24 cellular contexts compared by ENCODE assay signal in the genomic region with DNA sequence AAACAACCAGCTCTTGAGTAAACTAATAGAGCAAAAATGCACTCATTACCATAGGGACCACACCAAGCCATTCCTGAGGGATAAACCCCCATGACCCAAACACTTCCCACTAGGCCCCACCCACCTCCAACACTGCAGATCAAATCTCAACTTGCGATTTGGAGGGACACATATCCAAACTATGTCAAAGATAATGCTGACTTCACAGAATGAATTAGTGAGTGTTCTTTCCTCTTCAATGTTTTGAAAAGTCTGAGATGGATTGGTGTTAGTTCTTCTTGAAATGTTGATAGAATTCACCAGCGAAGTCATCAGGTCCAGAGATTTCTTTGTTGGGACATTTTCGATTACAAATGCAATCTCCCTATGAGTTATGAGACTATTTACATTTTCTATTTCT. TPM values are rescaled to one million over a fixed set of nuclear protein-coding genes. Genes with fewer than 3 reads are reported as not detected.
DNase-seq lines count a peak whose midpoint lies in the region; ATAC-seq, FAIRE-seq and TF ChIP-seq lines count a peak whose summit lies in the region.
"Had no signal": no experiment of that assay in that cellular context is flagged by ENCODE, and none has a peak within 500 bp of the region (broad histone marks: within the 10 kb centered on the region; RNA-seq: fewer than 3 reads in every experiment).

No MANE protein-coding gene starts in this region.

- no peak for FAIRE-seq in HepG2 (lab: Jason Lieb, UNC)
- FAIRE-seq: GM19239, H1 had no signal

- H3K56ac ChIP-seq in mesendoderm (ENCODE audit: low read length) = no peak overlapping the region

- H3K27me3 Mint-ChIP-seq in WTC11 (ENCODE audit: low read depth) (no peaks in the 10 kb centered on the region), endothelial cell (ENCODE audit: unreplicated experiment) (peaks cover 2% of the 10 kb centered on the region)
- H3K27me3 Mint-ChIP-seq: CD4-positive, CD25-positive, alpha-beta regulatory T cell; IgD-negative memory B cell had no signal

- CTCF ChIA-PET in HepG2 (lab: Yijun Ruan, JAX; ENCODE audit: low intra/inter-chr PET ratio, low total read pairs) = no interaction called here
- CTCF ChIA-PET in WTC11 (lab: Charles Lee) = interaction anchor here (1.4 kb wide), 1 partner anchor 185 kb away, joined by 4 read pairs; no protein-coding TSS in a partner anchor
- CTCF ChIA-PET in HEK293T (lab: Yijun Ruan, JAX) = no interaction called here
- CTCF ChIA-PET in SK-N-SH (lab: Yijun Ruan, JAX) = no interaction called here

- H3K36me3 Mint-ChIP-seq in WTC11 = no peaks in the 10 kb centered on the region; the same call in 1 of the 2 replicates
- no peaks in the 10 kb centered on the region for H3K36me3 Mint-ChIP-seq in endothelial cell (ENCODE audit: low read depth, unreplicated experiment)

- no peak for TF ChIP-seq EP300 in HepG2 (IDR thresholded peaks at IDR 0.05; ENCODE audit: low read depth in 2 of 2, low read length in 2 of 2)
- no peak for TF ChIP-seq EP300 in HepG2 (CRISPR knock-in tag; IDR thresholded peaks at IDR 0.05; ENCODE audit: borderline replicate concordance)
- no peak for TF ChIP-seq EP300 in SK-N-SH (IDR thresholded peaks at IDR 0.05; ENCODE audit: borderline replicate concordance in 1 of 2, low read depth in 1 of 2, low read length in 1 of 2)

- no peak overlapping the region for H3K4me3 ChIP-seq in HepG2 (replicated peaks in 1 of 3; ENCODE audit: insufficient read depth in 1 of 3, low read depth in 2 of 3, low read length in 3 of 3)
- no peak overlapping the region for H3K4me3 ChIP-seq in right lobe of liver
- no peak overlapping the region for H3K4me3 ChIP-seq in mesendoderm (ENCODE audit: low read length)
- H3K4me3 ChIP-seq in SK-N-SH (ENCODE audit: low read depth in 2 of 2, low read length in 1 of 2) = no peak overlapping the region
- H3K4me3 ChIP-seq: BLaER1, PC-9, SJCRH30 had no signal

- H4K5ac ChIP-seq in mesendoderm (ENCODE audit: low read length) = no peak overlapping the region

- no peak overlapping the region for H2BK5ac ChIP-seq in mesendoderm (ENCODE audit: low read length)

- H2AK5ac ChIP-seq in mesendoderm (ENCODE audit: low read length) = no peak overlapping the region

- H3K9me2 ChIP-seq in SK-N-SH = no peaks in the 10 kb centered on the region

- H3K4me3 Mint-ChIP-seq in WTC11 = no peak overlapping the region
- no peak overlapping the region for H3K4me3 Mint-ChIP-seq in endothelial cell (ENCODE audit: unreplicated experiment)
- H3K4me3 Mint-ChIP-seq: CD4-positive, CD25-positive, alpha-beta regulatory T cell; IgD-negative memory B cell had no signal

- POLR2A ChIA-PET in HepG2 (lab: Yijun Ruan, JAX) = interaction anchor here (0.6 kb wide), 1 partner anchor 11 kb away, joined by 3 read pairs; no protein-coding TSS in a partner anchor
- POLR2A ChIA-PET in WTC11 (lab: Charles Lee) = interaction anchor here (0.6 kb wide), 1 partner anchor 106 kb away, joined by 4 read pairs; no protein-coding TSS in a partner anchor
- POLR2A ChIA-PET in HEK293T (lab: Yijun Ruan, JAX) = no interaction called here
- POLR2A ChIA-PET in SK-N-SH (lab: Yijun Ruan, JAX) = no interaction called here

- H2BK120ac ChIP-seq in mesendoderm (ENCODE audit: low read depth, low read length) = no peak overlapping the region

- no peak overlapping the region for H3K18ac ChIP-seq in mesendoderm (ENCODE audit: low read length)

- H3K79me1 ChIP-seq in mesendoderm (ENCODE audit: low read length) = peaks cover 11% of the 10 kb centered on the region

- H3K4me1 Mint-ChIP-seq in WTC11 (peaks cover 12% of the 10 kb centered on the region), endothelial cell (ENCODE audit: unreplicated experiment) (peaks cover 4% of the 10 kb centered on the region)

- H3K79me2 ChIP-seq in HepG2 (ENCODE audit: insufficient read depth, low read length) = peaks cover 4% of the 10 kb centered on the region
- H3K79me2 ChIP-seq in mesendoderm (ENCODE audit: control insufficient read depth, insufficient read depth, low read length) = peaks cover 16% of the 10 kb centered on the region
- H3K79me2 ChIP-seq in SK-N-SH (ENCODE audit: insufficient read depth) = peaks cover 70% of the 10 kb centered on the region

- H3K27ac ChIP-seq in HepG2 (ENCODE audit: extremely low read length, insufficient read depth, low read length) = no peak overlapping the region
- H3K27ac ChIP-seq in right lobe of liver = no peak overlapping the region
- no peak overlapping the region for H3K27ac ChIP-seq in mesendoderm (ENCODE audit: low read depth, low read length)
- no peak overlapping the region for H3K27ac ChIP-seq in SK-N-SH (ENCODE audit: low read depth in 2 of 2, low read length in 1 of 2)
- H3K27ac ChIP-seq: BLaER1, PC-9, SJCRH30 had no signal

- H3K4me1 ChIP-seq in HepG2 (ENCODE audit: insufficient read depth, low read length) = peaks cover 8% of the 10 kb centered on the region
- H3K4me1 ChIP-seq in right lobe of liver = no peaks in the 10 kb centered on the region
- H3K4me1 ChIP-seq in mesendoderm (ENCODE audit: control insufficient read depth, low read depth, low read length) = no peaks in the 10 kb centered on the region
- no peaks in the 10 kb centered on the region for H3K4me1 ChIP-seq in SK-N-SH (ENCODE audit: control insufficient read depth in 1 of 2, insufficient read depth in 2 of 2, low read depth in 1 of 2, low read length in 1 of 2)
- H3K4me1 ChIP-seq: BLaER1, SJCRH30 had no signal

- BruUV-seq in HepG2 (replicated peaks; lab: Mats Ljungman, UMichigan) = no TSS peak

- DNase-seq in HepG2 (ENCODE audit: low spot score) (no peak), right lobe of liver (no peak), WTC11 (ENCODE audit: low spot score) (no peak), endothelial cell (ENCODE audit: low spot score) (no peak), mesendoderm (peak; percentile 35), HEK293T (ENCODE audit: extremely low spot score) (no peak), COR-L47 (lab: John Stamatoyannopoulos, UW) (no peak), SK-N-SH (no peak)
- DNase-seq: 8988T, HCEC 1CT, NCI-H1092 treated with DMSO at 0.1 percent for 48 hours, NCI-H1436, NCI-H187 treated with DMSO at 0.1 percent for 48 hours, NCI-H2107, NCI-H446 treated with DMSO at 0.1 percent for 48 hours, NCI-H526 treated with DMSO at 0.1 percent for 48 hours, PC-9, SJCRH30 had no signal

- H2AFZ ChIP-seq in HepG2 (ENCODE audit: low read length) (no peak overlapping the region), SK-N-SH (ENCODE audit: low read depth) (no peak overlapping the region)
- H2AFZ ChIP-seq: PC-9 had no signal

- in situ Hi-C loops in HepG2 (cut with HindIII; ENCODE audit: extremely low pct_ligation_motif_present, low pct_unique_long_range_greater_than_20kb) = no loop called here

- no peak for TF ChIP-seq RAD21 in HepG2 (CRISPR knock-in tag; IDR thresholded peaks at IDR 0.05)
- no peak for TF ChIP-seq RAD21 in SK-N-SH (IDR thresholded peaks at IDR 0.05; ENCODE audit: low read length)

- H3K9me3 Mint-ChIP-seq in WTC11 (no peaks in the 10 kb centered on the region), endothelial cell (ENCODE audit: unreplicated experiment) (no peaks in the 10 kb centered on the region)
- H3K9me3 Mint-ChIP-seq: IgD-negative memory B cell had no signal

- H4K8ac ChIP-seq in mesendoderm (ENCODE audit: low read depth, low read length) = no peak overlapping the region

- H3K4me2 ChIP-seq in HepG2 (ENCODE audit: low read depth, low read length) (no peak overlapping the region), mesendoderm (ENCODE audit: low read length) (no peak overlapping the region), SK-N-SH (no peak overlapping the region)
- H3K4me2 ChIP-seq: BLaER1, PC-9 had no signal

- no peak overlapping the region for H3K23ac ChIP-seq in mesendoderm (ENCODE audit: low read length)

- 0 out of 2 replicates have a peak overlapping the region, but pooled peaks have one; percentile 39 for H3K27ac Mint-ChIP-seq in WTC11
- peak overlapping the region; percentile 42 for H3K27ac Mint-ChIP-seq in endothelial cell (ENCODE audit: unreplicated experiment)
- H3K27ac Mint-ChIP-seq: IgD-negative memory B cell had no signal

- H3K27me3 ChIP-seq in HepG2 (ENCODE audit: control insufficient read depth in 1 of 2, insufficient read depth in 2 of 2, low read length in 2 of 2) (no peaks in the 10 kb centered on the region), right lobe of liver (no peaks in the 10 kb centered on the region), mesendoderm (ENCODE audit: insufficient read depth, low read length, poor library complexity) (no peaks in the 10 kb centered on the region), SK-N-SH (ENCODE audit: insufficient read depth) (no peaks in the 10 kb centered on the region)
- H3K27me3 ChIP-seq: BLaER1, SJCRH30 had no signal

- no peak for TF ChIP-seq POLR2A in HepG2 (IDR thresholded peaks at IDR 0.05; ENCODE audit: insufficient read depth in 1 of 2, low read depth in 2 of 2, low read length in 2 of 2)
- TF ChIP-seq POLR2A in right lobe of liver (IDR thresholded peaks at IDR 0.05) = no peak

- TF ChIP-seq CTCF in HepG2 (CRISPR knock-in tag; IDR thresholded peaks at IDR 0.05) = no peak
- no peak for TF ChIP-seq CTCF in right lobe of liver (IDR thresholded peaks at IDR 0.05)
- TF ChIP-seq CTCF in WTC11 (IDR thresholded peaks at IDR 0.05) = no peak
- TF ChIP-seq CTCF in endothelial cell (IDR thresholded peaks at IDR 0.05; ENCODE audit: unreplicated experiment) = no peak
- no peak for TF ChIP-seq CTCF in SK-N-SH (IDR thresholded peaks at IDR 0.05)

- no peaks in the 10 kb centered on the region for H3F3A ChIP-seq in SK-N-SH (replicated peaks; ENCODE audit: insufficient read depth)

- 99% methylated on average over 3 of the region's 3 CpGs for WGBS in HepG2 (ENCODE audit: low lambda C conversion rate)
- WGBS in right lobe of liver (ENCODE audit: insufficient coverage, low coverage, low lambda C conversion rate, missing lambda C conversion rate) = 87% methylated on average over 3 of the region's 3 CpGs
- no CpG with 5 or more reads among the region's 3 CpGs for WGBS in mesendoderm (ENCODE audit: extremely low coverage, insufficient coverage, low lambda C conversion rate)
- 95% methylated on average over 3 of the region's 3 CpGs for WGBS in SK-N-SH (ENCODE audit: low lambda C conversion rate)

- H4K20me1 ChIP-seq in HepG2 (ENCODE audit: insufficient read depth, low read length) (no peaks in the 10 kb centered on the region), SK-N-SH (ENCODE audit: insufficient read depth) (0 out of 2 replicates have a peak, but pooled peaks cover 7% of the 10 kb centered on the region)
- H4K20me1 ChIP-seq: BLaER1 had no signal

- ATAC-seq in HepG2 (no peak), right lobe of liver (no peak), WTC11 (no peak)
- ATAC-seq: Right ventricle myocardium inferior had no signal

- no peak overlapping the region for H2BK15ac ChIP-seq in mesendoderm (replicated peaks; ENCODE audit: low read depth)

- H3K9ac ChIP-seq in HepG2 (ENCODE audit: insufficient read depth, low read depth, low read length) (no peak overlapping the region), mesendoderm (ENCODE audit: low read length) (no peak overlapping the region), SK-N-SH (no peak overlapping the region)
- H3K9ac ChIP-seq: BLaER1 had no signal

- no peak overlapping the region for H3K4ac ChIP-seq in mesendoderm (ENCODE audit: low read depth, low read length)

- H3K9me3 ChIP-seq in HepG2 (ENCODE audit: low read length) = no peaks in the 10 kb centered on the region
- H3K9me3 ChIP-seq in right lobe of liver = no peaks in the 10 kb centered on the region
- H3K9me3 ChIP-seq in SK-N-SH = no peaks in the 10 kb centered on the region
- H3K9me3 ChIP-seq: BLaER1, SJCRH30 had no signal

- intact Hi-C loops in HepG2 (cut with micrococcal nuclease; ENCODE audit: unreplicated experiment) = no loop called here
- intact Hi-C loops in right lobe of liver (cut with DNase I) = no loop called here

- H3K36me3 ChIP-seq in HepG2 (replicated peaks in 1 of 2; ENCODE audit: control insufficient read depth in 1 of 2, insufficient read depth in 2 of 2, low read length in 2 of 2) = no peaks in the 10 kb centered on the region; a peak in 1 of 5 replicates
- no peaks in the 10 kb centered on the region for H3K36me3 ChIP-seq in right lobe of liver
- H3K36me3 ChIP-seq in mesendoderm (ENCODE audit: control insufficient read depth, insufficient read depth, low read length) = no peaks in the 10 kb centered on the region
- H3K36me3 ChIP-seq in SK-N-SH (replicated peaks in 1 of 2; ENCODE audit: control insufficient read depth in 1 of 2, insufficient read depth in 2 of 2, low read length in 1 of 2) = no peaks in the 10 kb centered on the region
- H3K36me3 ChIP-seq: BLaER1, SJCRH30 had no signal

RNA-seq across cellular contexts. Expression of gene TFCP2, which starts 16.6 kb away (rescaled TPM):
- total RNA-seq in HepG2 (2016; rRNA removed; fragmentation: Illumina TruSeq; extraction: Trizol) (10.0 and 17.4 TPM in 2 replicates), right lobe of liver (1 to 10 TPM; 6.3 to 9.4 (median 7.3) TPM), WTC11 (2021) (35.4 to 37.8 TPM (median 37.4 TPM) in 3 replicates), endothelial cell (ENCODE audit: unreplicated experiment) (29.5 TPM)
- 3.0 and 4.3 TPM in 2 replicates for total RNA-seq in HepG2 (2016; cell fraction: cytosol; rRNA removed; fragmentation: Illumina TruSeq; extraction: Trizol; ENCODE audit: low read depth)
- 9.8 and 15.5 TPM in 2 replicates for total RNA-seq in HepG2 (2016; cell fraction: insoluble cytoplasmic fraction; rRNA removed; fragmentation: Illumina TruSeq; extraction: Trizol)
- 5.3 and 5.4 TPM in 2 replicates for total RNA-seq in HepG2 (2016; cell fraction: membrane; rRNA removed; fragmentation: Illumina TruSeq; extraction: Trizol)
- total RNA-seq in HepG2 (2016; cell fraction: nucleus; rRNA removed; fragmentation: Illumina TruSeq; extraction: Trizol) = 8.8 and 11.1 TPM in 2 replicates
- polyA plus RNA-seq in HepG2 (2011; rRNA removed) (5.7 and 7.6 TPM in 2 replicates), SK-N-SH (2012; rRNA removed) (18.1 and 19.3 TPM in 2 replicates)
- 3.4 and 5.0 TPM in 2 replicates for polyA plus RNA-seq in HepG2 (2011; cell fraction: cytosol; rRNA removed)
- 3.2 and 4.1 TPM in 2 replicates for polyA plus RNA-seq in HepG2 (2011; cell fraction: nucleus; rRNA removed)
- 9.7 and 12.0 TPM in 2 replicates for polyA plus RNA-seq in HepG2 (2012)
- polyA plus RNA-seq in HepG2 (2016; cell fraction: cytosol; fragmentation: Illumina TruSeq; extraction: Trizol; ENCODE audit: low read depth) = 1.1 and 1.2 TPM in 2 replicates
- polyA plus RNA-seq in HepG2 (2016; cell fraction: insoluble cytoplasmic fraction; fragmentation: Illumina TruSeq; extraction: Trizol; ENCODE audit: low read depth) = 27.1 and 28.3 TPM in 2 replicates
- 5.2 and 5.6 TPM in 2 replicates for polyA plus RNA-seq in HepG2 (2016; cell fraction: membrane; fragmentation: Illumina TruSeq; extraction: Trizol; ENCODE audit: low read depth)
- polyA plus RNA-seq in HepG2 (2016; cell fraction: nucleus; fragmentation: Illumina TruSeq; extraction: Trizol; ENCODE audit: insufficient read depth, low read depth) = 17.1 and 17.2 TPM in 2 replicates
- polyA minus RNA-seq in HepG2 (2011; rRNA and poly(A)+ RNA removed; ENCODE audit: low replicate concordance) = 3.8 and 10.5 TPM in 2 replicates
- 4.2 and 4.7 TPM in 2 replicates for polyA minus RNA-seq in HepG2 (2011; cell fraction: cytosol; rRNA and poly(A)+ RNA removed)
- polyA minus RNA-seq in HepG2 (2011; cell fraction: nucleus; rRNA and poly(A)+ RNA removed) = 7.3 and 8.1 TPM in 2 replicates
- polyA plus RNA-seq in mesendoderm (2013, experiment 1 of 2) = 31.9 TPM
- polyA plus RNA-seq in mesendoderm (2013, experiment 2 of 2) = 32.5 TPM
- 25.3 and 26.3 TPM in 2 replicates for polyA plus RNA-seq in SK-N-SH (2012; cell fraction: cytosol; rRNA removed)
- polyA plus RNA-seq in SK-N-SH (2012; cell fraction: nucleus; rRNA removed) = 11.6 and 16.9 TPM in 2 replicates

Comparison
In these comparisons a context has a peak if more than half of its experiments do, and no peak if none do; other contexts are left out.
1. POLR2A ChIA-PET loops: an anchor here in HepG2 (0.6 kb wide) and WTC11 (0.6 kb wide); none called in HEK293T and SK-N-SH.